36 cellular contexts compared by ENCODE assay signal in the genomic region with DNA sequence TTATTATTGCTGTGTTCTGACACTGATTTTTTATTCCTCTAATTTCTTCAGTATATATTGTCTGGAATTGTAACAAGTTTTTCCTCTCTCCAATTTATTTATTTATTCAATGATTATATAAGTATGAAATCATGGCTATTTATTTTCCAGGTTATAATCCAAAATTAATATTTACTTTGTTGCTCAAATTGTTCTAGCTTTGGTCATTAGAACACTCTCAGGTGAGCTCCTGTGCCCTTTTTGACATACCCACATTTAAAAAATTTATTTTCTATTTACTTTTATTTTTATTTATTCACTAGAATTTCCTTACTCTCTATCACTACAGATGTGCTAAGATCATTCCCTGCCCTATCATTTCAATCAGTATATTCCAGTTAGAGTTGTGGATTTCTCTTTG.
"Had no signal": no experiment of that assay in that cellular context is flagged by ENCODE, and none has a peak within 500 bp of the region (broad histone marks: within the 10 kb centered on the region; RNA-seq: fewer than 3 reads in every experiment).

No MANE protein-coding gene starts in this region.

- H3K9me3 Mint-ChIP-seq: activated CD8-positive, alpha-beta T cell treated with anti-CD3 and anti-CD28 coated beads for 36 hours; activated naive CD4-positive, alpha-beta T cell treated with anti-CD3 and anti-CD28 coated beads for 36 hours; activated naive CD4-positive, alpha-beta T cell treated with anti-CD3 and anti-CD28 coated beads, Interleukin-2, amount 50 U/mL, for 24 hours; activated naive CD8-positive, alpha-beta T cell treated with anti-CD3 and anti-CD28 coated beads for 36 hours; activated T-helper 2 cell treated with anti-CD3 and anti-CD28 coated beads, Interferon-gamma antibody, Interleukin-2, Interleukin-4, amounts not matched to agents 10 μg/mL and 5 μg/mL and 100 μg/mL, durations not matched to agents 14 hours and 24 hours and 36 hours; brain; dendritic cell treated with granulocyte-macrophage colony-stimulating factor and Interleukin-4, amounts not matched to agents 40 ng/mL and 50 ng/mL, for 4 days; T-helper 2 cell treated with Interferon-gamma antibody and Interleukin-4, amounts not matched to agents 5 μg/mL and 100 μg/mL, for 36 hours had no signal

- H3K4me3 ChIP-seq: adrenal gland, breast epithelium, cardiac muscle cell, coronary artery, dorsolateral prefrontal cortex had no signal

- H3K27ac Mint-ChIP-seq: activated B cell treated with CpG ODN at 0.5 μM for 24 hours; activated CD8-positive, alpha-beta T cell treated with anti-CD3 and anti-CD28 coated beads for 36 hours; activated naive CD4-positive, alpha-beta T cell treated with anti-CD3 and anti-CD28 coated beads for 36 hours; activated naive CD4-positive, alpha-beta T cell treated with anti-CD3 and anti-CD28 coated beads, Interleukin-2, amount 50 U/mL, for 24 hours; activated naive CD8-positive, alpha-beta T cell treated with anti-CD3 and anti-CD28 coated beads for 36 hours; activated naive CD8-positive, alpha-beta T cell treated with anti-CD3 and anti-CD28 coated beads, Interleukin-2, amount 50 U/mL, for 24 hours; activated T-helper 1 cell treated with anti-CD3 and anti-CD28 coated beads, Interleukin-12 subunit alpha, Interleukin-12 subunit beta, Interleukin-2, Interleukin-4 antibody, amounts not matched to agents 30 ng/mL and 10 ng/mL and 1 ng/mL, durations not matched to agents 14 hours and 24 hours and 36 hours; activated T-helper 2 cell treated with anti-CD3 and anti-CD28 coated beads, Interferon-gamma antibody, Interleukin-2, Interleukin-4, amounts not matched to agents 10 μg/mL and 5 μg/mL and 100 μg/mL, durations not matched to agents 14 hours and 24 hours and 36 hours; brain; dendritic cell treated with granulocyte-macrophage colony-stimulating factor and Interleukin-4, amounts not matched to agents 40 ng/mL and 50 ng/mL, for 4 days; endodermal cell; T-helper 17 cell; T-helper 2 cell treated with Interferon-gamma antibody and Interleukin-4, amounts not matched to agents 5 μg/mL and 100 μg/mL, for 36 hours had no signal

- H3K36me3 Mint-ChIP-seq: activated naive CD4-positive, alpha-beta T cell treated with anti-CD3 and anti-CD28 coated beads, Interleukin-2, amount 50 U/mL, for 24 hours; activated naive CD8-positive, alpha-beta T cell treated with anti-CD3 and anti-CD28 coated beads for 36 hours; brain had no signal

- H3K27me3 Mint-ChIP-seq: activated B cell treated with CpG ODN at 0.5 μM for 24 hours; activated CD8-positive, alpha-beta T cell treated with anti-CD3 and anti-CD28 coated beads for 36 hours; activated naive CD4-positive, alpha-beta T cell treated with anti-CD3 and anti-CD28 coated beads, Interleukin-2, amount 50 U/mL, for 24 hours; activated naive CD8-positive, alpha-beta T cell treated with anti-CD3 and anti-CD28 coated beads for 36 hours; activated naive CD8-positive, alpha-beta T cell treated with anti-CD3 and anti-CD28 coated beads, Interleukin-2, amount 50 U/mL, for 24 hours; brain; dendritic cell treated with granulocyte-macrophage colony-stimulating factor and Interleukin-4, amounts not matched to agents 40 ng/mL and 50 ng/mL, for 4 days; T-helper 17 cell had no signal

- H3K27me3 ChIP-seq: cardiac muscle cell had no signal

- H3K9me3 ChIP-seq: adrenal gland, breast epithelium had no signal

- H3K36me3 ChIP-seq: adrenal gland, breast epithelium, cardiac muscle cell, WERI-Rb-1 had no signal

- ATAC-seq: activated CD4-positive, CD25-positive, alpha-beta regulatory T cell treated with anti-CD3 and anti-CD28 coated beads, Interleukin-2, amount 50 U/mL, for 24 hours; activated CD8-positive, alpha-beta T cell treated with anti-CD3 and anti-CD28 coated beads for 36 hours; activated naive CD8-positive, alpha-beta T cell treated with anti-CD3 and anti-CD28 coated beads, Interleukin-2, amount 50 U/mL, for 24 hours; esophagus mucosa; T-helper 17 cell had no signal

- H3K27ac ChIP-seq: adrenal gland, breast epithelium, cardiac muscle cell, coronary artery, dorsolateral prefrontal cortex, WERI-Rb-1 had no signal

- H3K4me3 Mint-ChIP-seq: activated B cell treated with CpG ODN at 0.5 μM for 24 hours; activated CD8-positive, alpha-beta T cell treated with anti-CD3 and anti-CD28 coated beads for 36 hours; activated naive CD4-positive, alpha-beta T cell treated with anti-CD3 and anti-CD28 coated beads for 36 hours; activated naive CD4-positive, alpha-beta T cell treated with anti-CD3 and anti-CD28 coated beads, Interleukin-2, amount 50 U/mL, for 24 hours; activated naive CD8-positive, alpha-beta T cell treated with anti-CD3 and anti-CD28 coated beads for 36 hours; activated naive CD8-positive, alpha-beta T cell treated with anti-CD3 and anti-CD28 coated beads, Interleukin-2, amount 50 U/mL, for 24 hours; activated T-helper 1 cell treated with anti-CD3 and anti-CD28 coated beads, Interleukin-12 subunit alpha, Interleukin-12 subunit beta, Interleukin-2, Interleukin-4 antibody, amounts not matched to agents 30 ng/mL and 10 ng/mL and 1 ng/mL, durations not matched to agents 14 hours and 24 hours and 36 hours; brain; dendritic cell treated with granulocyte-macrophage colony-stimulating factor and Interleukin-4, amounts not matched to agents 40 ng/mL and 50 ng/mL, for 4 days; endodermal cell; T-helper 17 cell; T-helper 2 cell treated with Interferon-gamma antibody and Interleukin-4, amounts not matched to agents 5 μg/mL and 100 μg/mL, for 36 hours had no signal

- DNase-seq: activated B cell treated with CpG ODN at 0.5 μM for 24 hours; activated CD4-positive, alpha-beta T cell treated with anti-CD3 and anti-CD28 coated beads for 48 hours; activated CD4-positive, alpha-beta T cell treated with anti-CD3 and anti-CD28 coated beads, Interleukin-2, amount 50 U/mL, for 1 hour; activated CD4-positive, alpha-beta T cell treated with anti-CD3 and anti-CD28 coated beads, Interleukin-2, amount 50 U/mL, for 48 hours; activated CD8-positive, alpha-beta memory T cell treated with anti-CD3 and anti-CD28 coated beads for 24 hours; activated CD8-positive, alpha-beta T cell treated with anti-CD3 and anti-CD28 coated beads for 36 hours; activated effector memory CD4-positive, alpha-beta T cell treated with anti-CD3 and anti-CD28 coated beads, Interleukin-2, amount 50 U/mL, for 16 hours; activated naive CD4-positive, alpha-beta T cell treated with anti-CD3 and anti-CD28 coated beads for 36 hours; activated naive CD8-positive, alpha-beta T cell treated with anti-CD3 and anti-CD28 coated beads for 36 hours; activated naive CD8-positive, alpha-beta T cell treated with anti-CD3 and anti-CD28 coated beads, Interleukin-2, amount 50 U/mL, for 24 hours; activated T-cell treated with anti-CD3 and anti-CD28 coated beads, Interleukin-2, amount 50 U/mL, for 48 hours; adrenal gland; amygdala; aorta; central memory CD4-positive, alpha-beta T cell; cerebellar nuclear complex; dorsolateral prefrontal cortex; effector memory CD4-positive, alpha-beta T cell; endodermal cell; head of caudate nucleus; T-helper 1 cell; T-helper 17 cell; T1000; WERI-Rb-1 had no signal

- FAIRE-seq: frontal cortex had no signal

- H3K4me1 ChIP-seq: adrenal gland, breast epithelium had no signal
